ENCODE assay signal across 2 cellular contexts in the genomic region with DNA sequence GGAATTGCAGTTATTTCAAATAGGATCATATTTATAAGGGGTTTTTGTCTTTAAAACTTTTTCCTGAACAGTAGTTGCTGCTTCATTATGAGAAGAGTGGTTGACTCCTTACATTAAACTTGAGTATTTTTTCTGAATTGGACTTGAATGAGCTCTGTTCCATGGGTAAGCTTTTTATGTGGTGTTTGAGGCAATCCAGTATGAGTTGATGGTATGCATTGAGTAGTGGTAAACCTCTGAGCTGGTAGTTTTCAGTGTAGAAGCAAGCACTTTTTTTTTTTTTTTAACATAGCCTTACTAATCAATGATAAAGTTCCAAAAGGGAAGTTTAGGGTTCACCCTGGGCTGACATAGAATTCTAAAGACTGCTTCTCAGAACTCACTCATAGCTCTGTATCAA.
TF ChIP-seq lines count a peak whose summit lies in the region.

No MANE protein-coding gene starts in this region.

TF ChIP-seq in A549, 52 proteins besides CTCF, POLR2A, EP300 and RAD21:
- TF ChIP-seq ZFP36 (IDR thresholded peaks at IDR 0.05; ENCODE audit: borderline replicate concordance, partially characterized antibody) (no peak), JUN (IDR thresholded peaks at IDR 0.05) (no peak), ZNF302 (CRISPR knock-in tag; IDR thresholded peaks at IDR 0.05) (no peak), ZC3H11A (IDR thresholded peaks at IDR 0.05) (no peak), TP53 (CRISPR knock-in tag; IDR thresholded peaks at IDR 0.05) (no peak), BHLHE40 (IDR thresholded peaks at IDR 0.05; ENCODE audit: low read depth, low read length) (no peak), ESRRA (IDR thresholded peaks at IDR 0.05; ENCODE audit: borderline replicate concordance, low read length) (no peak), GATA3 (IDR thresholded peaks at IDR 0.05; ENCODE audit: borderline replicate concordance) (no peak)
- TF ChIP-seq, protein P1, sequence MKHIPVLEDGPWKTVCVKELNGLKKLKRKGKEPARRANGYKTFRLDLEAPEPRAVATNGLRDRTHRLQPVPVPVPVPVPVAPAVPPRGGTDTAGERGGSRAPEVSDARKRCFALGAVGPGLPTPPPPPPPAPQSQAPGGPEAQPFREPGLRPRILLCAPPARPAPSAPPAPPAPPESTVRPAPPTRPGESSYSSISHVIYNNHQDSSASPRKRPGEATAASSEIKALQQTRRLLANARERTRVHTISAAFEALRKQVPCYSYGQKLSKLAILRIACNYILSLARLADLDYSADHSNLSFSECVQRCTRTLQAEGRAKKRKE (CRISPR knock-in tag; IDR thresholded peaks at IDR 0.05; ENCODE audit: low read depth), result no peak
- TF ChIP-seq, protein P2, sequence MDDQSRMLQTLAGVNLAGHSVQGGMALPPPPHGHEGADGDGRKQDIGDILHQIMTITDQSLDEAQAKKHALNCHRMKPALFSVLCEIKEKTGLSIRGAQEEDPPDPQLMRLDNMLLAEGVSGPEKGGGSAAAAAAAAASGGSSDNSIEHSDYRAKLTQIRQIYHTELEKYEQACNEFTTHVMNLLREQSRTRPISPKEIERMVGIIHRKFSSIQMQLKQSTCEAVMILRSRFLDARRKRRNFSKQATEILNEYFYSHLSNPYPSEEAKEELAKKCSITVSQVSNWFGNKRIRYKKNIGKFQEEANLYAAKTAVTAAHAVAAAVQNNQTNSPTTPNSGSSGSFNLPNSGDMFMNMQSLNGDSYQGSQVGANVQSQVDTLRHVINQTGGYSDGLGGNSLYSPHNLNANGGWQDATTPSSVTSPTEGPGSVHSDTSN (IDR thresholded peaks at IDR 0.05), result no peak
- TF ChIP-seq, protein P3, sequence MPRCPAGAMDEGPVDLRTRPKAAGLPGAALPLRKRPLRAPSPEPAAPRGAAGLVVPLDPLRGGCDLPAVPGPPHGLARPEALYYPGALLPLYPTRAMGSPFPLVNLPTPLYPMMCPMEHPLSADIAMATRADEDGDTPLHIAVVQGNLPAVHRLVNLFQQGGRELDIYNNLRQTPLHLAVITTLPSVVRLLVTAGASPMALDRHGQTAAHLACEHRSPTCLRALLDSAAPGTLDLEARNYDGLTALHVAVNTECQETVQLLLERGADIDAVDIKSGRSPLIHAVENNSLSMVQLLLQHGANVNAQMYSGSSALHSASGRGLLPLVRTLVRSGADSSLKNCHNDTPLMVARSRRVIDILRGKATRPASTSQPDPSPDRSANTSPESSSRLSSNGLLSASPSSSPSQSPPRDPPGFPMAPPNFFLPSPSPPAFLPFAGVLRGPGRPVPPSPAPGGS (IDR thresholded peaks at IDR 0.05), result no peak

TF ChIP-seq in GM12891, 5 proteins besides CTCF, POLR2A, EP300 and RAD21:
- TF ChIP-seq PAX5 (IDR thresholded peaks at IDR 0.05; ENCODE audit: insufficient read depth, low read length, severe bottlenecking), result no peak
- no peak for TF ChIP-seq TAF1 (IDR thresholded peaks at IDR 0.05; ENCODE audit: low read depth, low read length)
- TF ChIP-seq POU2F2 (IDR thresholded peaks at IDR 0.05; ENCODE audit: low read depth, low read length), result no peak
- no peak for TF ChIP-seq SPI1 (IDR thresholded peaks at IDR 0.05; ENCODE audit: low read depth, low read length)
- TF ChIP-seq POLR2AphosphoS5 (IDR thresholded peaks at IDR 0.05; ENCODE audit: low read depth, low read length), result no peak
